ENCODE assay signal across 8 cellular contexts in the genomic region with DNA sequence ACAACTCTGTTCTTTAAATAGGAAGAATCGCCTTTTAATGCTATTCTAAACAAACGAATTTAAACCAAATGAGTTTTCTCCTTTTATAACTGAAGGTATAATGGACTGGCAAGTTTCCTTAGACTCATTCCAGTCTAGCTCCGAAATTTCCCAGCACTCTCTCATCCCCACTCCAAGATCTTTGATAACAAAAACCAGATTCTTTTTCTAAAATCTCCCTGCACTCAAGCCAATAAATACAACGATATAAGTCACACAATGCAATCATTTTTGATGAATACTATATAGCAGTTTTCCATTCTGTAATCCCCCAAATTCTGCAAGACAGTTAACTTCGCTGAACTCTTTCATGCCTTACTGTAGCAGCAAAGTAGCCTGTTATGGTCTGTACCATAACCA. TPM values are rescaled to one million over a fixed set of nuclear protein-coding genes. Genes with fewer than 3 reads are reported as not detected.
DNase-seq lines count a peak whose midpoint lies in the region; ATAC-seq and TF ChIP-seq lines count a peak whose summit lies in the region.

No MANE protein-coding gene starts in this region.

- H3K27me3 Mint-ChIP-seq in naive thymus-derived CD8-positive, alpha-beta T cell: peaks cover 0 to 2% (median 0%) of the 10 kb centered on the region in 5 donors

- H3K27ac ChIP-seq in Karpas-422 (ENCODE audit: low read length) (peak overlapping the region; percentile 73), coronary artery (peak overlapping the region in 1 of 2 donors; percentile 98)

- H3K36me3 ChIP-seq in Karpas-422 (ENCODE audit: insufficient read depth, low read length): peaks cover 10% of the 10 kb centered on the region; the same call in 1 of the 2 replicates

- TF ChIP-seq CTCF in AG10803 (conservative IDR thresholded peaks at IDR 0.05; ENCODE audit: low read length) (no peak), coronary artery (IDR thresholded peaks at IDR 0.05) (no peak)

- peaks cover 65% of the 10 kb centered on the region for H3K79me2 ChIP-seq in Karpas-422 (ENCODE audit: low read length)

- H3K9me3 Mint-ChIP-seq in naive thymus-derived CD8-positive, alpha-beta T cell: no peaks in the 10 kb centered on the region

- H3K9me3 ChIP-seq in Karpas-422 (ENCODE audit: low read length): no peaks in the 10 kb centered on the region

- peak overlapping the region; percentile 94 to 100 (median 98) for H3K4me3 Mint-ChIP-seq in naive thymus-derived CD8-positive, alpha-beta T cell

- H3K9me2 ChIP-seq in Karpas-422 (replicated peaks; ENCODE audit: insufficient read depth, low read length): no peaks in the 10 kb centered on the region

- H3K4me2 ChIP-seq in Karpas-422 (ENCODE audit: low read depth, low read length, poor library complexity, severe bottlenecking): peak overlapping the region; percentile 93

- H3K36me3 Mint-ChIP-seq in naive thymus-derived CD8-positive, alpha-beta T cell: peaks cover 0 to 34% (median 0%) of the 10 kb centered on the region in 3 donors

- DNase-seq in AG10803 (ENCODE audit: low read depth) (no peak), Karpas-422 (no peak), coronary artery (ENCODE audit: low spot score) (no peak), SHP77 treated with DMSO at 0.1 percent for 48 hours (lab: John Stamatoyannopoulos, UW) (no peak), anterior cingulate cortex (lab: John Stamatoyannopoulos, UW) (no peak), iPS-NIHi7 (ENCODE audit: extremely low spot score) (no peak)
- DNase-seq in naive thymus-derived CD8-positive, alpha-beta T cell: no peak

- H3K27me3 ChIP-seq in Karpas-422 (ENCODE audit: low read length): no peaks in the 10 kb centered on the region

- H4K20me1 ChIP-seq in Karpas-422 (ENCODE audit: insufficient read depth, low read depth, low read length): peaks cover 19% of the 10 kb centered on the region; the same call in 1 of the 2 replicates

- H3K4me1 ChIP-seq in Karpas-422 (ENCODE audit: low read length): peaks cover 34% of the 10 kb centered on the region

- ATAC-seq in naive thymus-derived CD8-positive, alpha-beta T cell: no peak
- no peak for ATAC-seq in HG03159 (IDR thresholded peaks at IDR 0.05; ENCODE audit: unreplicated experiment)

- peak overlapping the region; percentile 86 for H3K9ac ChIP-seq in Karpas-422 (ENCODE audit: low read length)

- H3K4me1 Mint-ChIP-seq in naive thymus-derived CD8-positive, alpha-beta T cell: peaks cover 29 to 64% (median 56%) of the 10 kb centered on the region in 4 donors

- peak overlapping the region in 8 of 10 donors; percentile 82 to 99 (median 97) for H3K27ac Mint-ChIP-seq in naive thymus-derived CD8-positive, alpha-beta T cell

- POLR2A ChIA-PET in naive thymus-derived CD8-positive, alpha-beta T cell (lab: Charles Lee): interaction anchor here (0.7 to 5.9 kb wide), 4 partner anchors 14 to 237 kb away, joined by 3 to 118 read pairs (median 4); no protein-coding TSS in a partner anchor

- H3K4me3 ChIP-seq in AG10803 (ENCODE audit: low read length): peak overlapping the region; percentile 100
- peak overlapping the region; percentile 78 for H3K4me3 ChIP-seq in Karpas-422 (ENCODE audit: low read length)
- H3K4me3 ChIP-seq in coronary artery: peak overlapping the region; percentile 99

- no peak overlapping the region for H2AFZ ChIP-seq in Karpas-422 (ENCODE audit: low read length)

RNA-seq across cellular contexts. Expression of a gene that starts 1.9 kb away (rescaled TPM):
- 43.5 and 65.0 TPM in 2 replicates for total RNA-seq in Karpas-422 (2014; rRNA removed; shearing (Covaris generic); ENCODE audit: low replicate concordance)
- total RNA-seq in naive thymus-derived CD8-positive, alpha-beta T cell: 100 to 1,000 TPM; 370 to 406 TPM
- 10 to 100 TPM; 35.7 to 43.7 (median 41.9) TPM for polyA plus RNA-seq in naive thymus-derived CD8-positive, alpha-beta T cell

RNA-seq across cellular contexts. Expression of a gene that starts 27.2 kb away (rescaled TPM):
- total RNA-seq in Karpas-422 (2014; rRNA removed; shearing (Covaris generic); ENCODE audit: low replicate concordance): 0.61 and 2.4 TPM in 2 replicates
- 1 to 10 TPM; 2.0 to 2.5 TPM for total RNA-seq in naive thymus-derived CD8-positive, alpha-beta T cell
- polyA plus RNA-seq in naive thymus-derived CD8-positive, alpha-beta T cell: not detected

RNA-seq across cellular contexts. Expression of a gene that starts 33.1 kb away (rescaled TPM):
- total RNA-seq in Karpas-422 (2014; rRNA removed; shearing (Covaris generic); ENCODE audit: low replicate concordance): 46.1 and 113 TPM in 2 replicates
- total RNA-seq in naive thymus-derived CD8-positive, alpha-beta T cell: 10 to 100 TPM; 17.1 to 19.1 TPM
- 10 to 100 TPM; 14.6 to 19.3 (median 18.9) TPM for polyA plus RNA-seq in naive thymus-derived CD8-positive, alpha-beta T cell

RNA-seq across cellular contexts. Expression of a gene that starts 40.5 kb away (rescaled TPM):
- total RNA-seq in Karpas-422 (2014; rRNA removed; shearing (Covaris generic); ENCODE audit: low replicate concordance): 1.1 TPM in 1 of 2 replicates, not detected in the other
- total RNA-seq in naive thymus-derived CD8-positive, alpha-beta T cell: not detected
- polyA plus RNA-seq in naive thymus-derived CD8-positive, alpha-beta T cell: not detected
